ENCODE assay signal across 8 cellular contexts in genomic region chr2:105398522-105399206, GRCh38. TPM values are rescaled to one million over a fixed set of nuclear protein-coding genes. Genes with fewer than 3 reads are reported as not detected.
DNase-seq lines count a peak whose midpoint lies in the region; FAIRE-seq and TF ChIP-seq lines count a peak whose summit lies in the region.

Gene FHL2 (minus strand): TSS chr2:105399051. CDS start chr2:105386516, 12,535 bp downstream.

- peak within 1 kb of the TSS; percentile 61 for H3K27ac ChIP-seq in temporal lobe (ENCODE audit: low read depth, low read length)

- TF ChIP-seq CTCF in D721Med (IDR thresholded peaks at IDR 0.05; ENCODE audit: insufficient read depth, missing control alignments) (peak; percentile 21), GM20000 (IDR thresholded peaks at IDR 0.05; ENCODE audit: extremely low read depth, missing control alignments) (peak; percentile 49)

- FAIRE-seq in D721Med (lab: Jason Lieb, UNC): no peak

- DNase-seq in D721Med (ENCODE audit: insufficient read length, low spot score) (peak; percentile 58), GM20000 (ENCODE audit: low spot score) (peak; percentile 92), HT-29 (ENCODE audit: low spot score) (peak; percentile 87), SHP77 (lab: John Stamatoyannopoulos, UW) (peak; percentile 65 to 85), activated gamma-delta T cell treated with Interleukin-2 at 50 U/mL for 16 hours (peak; percentile 55), foreskin melanocyte (peak; percentile 66), occipital lobe (lab: John Stamatoyannopoulos, UW) (peak; percentile 36)

RNA-seq across cellular contexts. Expression of gene FHL2, which starts in this region (rescaled TPM):
- 56.2 and 56.4 TPM in 2 replicates for total RNA-seq in HT-29 (2014; rRNA removed; shearing (Covaris generic))
- total RNA-seq in occipital lobe: 4.4 TPM
- total RNA-seq in temporal lobe: 2.2 TPM

Comparison
In these comparisons a context has a peak if more than half of its experiments do, and no peak if none do; other contexts are left out.
1. Peak in every context shown above with its lines: DNase-seq and H3K27ac ChIP-seq.
2. RNA of gene FHL2 (total RNA-seq): 56.2 to 56.4 TPM in HT-29; 4.4 TPM in occipital lobe (single experiment) and 2.2 TPM in temporal lobe (single experiment); every median in the first group is over 10 times any median in the second.
3. DNase-seq: peak in every context shown above with its lines; median percentile 92 in GM20000; 87 in HT-29; 75 in SHP77; 66 in foreskin melanocyte; 58 in D721Med; 55 in activated gamma-delta T cell treated with Interleukin-2 at 50 U/mL for 16 hours; 36 in occipital lobe.